ENCODE assay signal across 9 cellular contexts in genomic region chr5:13478831-13479465, GRCh38.
DNase-seq lines count a peak whose midpoint lies in the region; ATAC-seq and TF ChIP-seq lines count a peak whose summit lies in the region.
"Had no signal": no experiment of that assay in that cellular context is flagged by ENCODE, and none has a peak within 500 bp of the region (broad histone marks: within the 10 kb centered on the region; RNA-seq: fewer than 3 reads in every experiment).

No MANE protein-coding gene starts in this region.

- no peaks in the 10 kb centered on the region for H3K36me3 ChIP-seq in SK-N-MC (ENCODE audit: insufficient read depth, low read length)
- H3K36me3 ChIP-seq: BLaER1 had no signal

- intact Hi-C loops in sciatic nerve (cut with DNase I), result no loop called here

- no peak overlapping the region for H3K27ac ChIP-seq in SK-N-MC
- H3K27ac ChIP-seq: BLaER1 had no signal

- ATAC-seq in sciatic nerve (peak; percentile 36), HG02870 (IDR thresholded peaks at IDR 0.05; ENCODE audit: unreplicated experiment) (no peak)

- H3K9ac ChIP-seq in SK-N-MC (ENCODE audit: insufficient read length), result no peak overlapping the region
- H3K9ac ChIP-seq: BLaER1 had no signal

- TF ChIP-seq CTCF in fibroblast of villous mesenchyme (IDR thresholded peaks at IDR 0.05; ENCODE audit: insufficient read depth, low read depth, low read length), result peak; percentile 25

- H3K4me3 ChIP-seq in SK-N-MC (no peak overlapping the region), fibroblast of villous mesenchyme (ENCODE audit: low read depth, low read length) (no peak overlapping the region)
- H3K4me3 ChIP-seq: BLaER1 had no signal

- no peaks in the 10 kb centered on the region for H3K9me3 ChIP-seq in SK-N-MC (ENCODE audit: low read depth, low read length)

- peak; percentile 29 for DNase-seq in NOMO-1 treated with DMSO at 0.1 percent for 48 hours (lab: John Stamatoyannopoulos, UW; ENCODE audit: unreplicated experiment)
- DNase-seq in NOMO-1 treated with dmso at 0.1 percent for 144 hours (lab: John Stamatoyannopoulos, UW; ENCODE audit: unreplicated experiment), result no peak
- DNase-seq in LoVo (ENCODE audit: low spot score), result peak; percentile 34
- DNase-seq in SK-N-MC (ENCODE audit: low read depth, low spot score), result peak; percentile 5
- DNase-seq in fibroblast of villous mesenchyme (ENCODE audit: low read depth), result peak; percentile 6
- DNase-seq in sciatic nerve (ENCODE audit: low spot score), result no peak
- no peak for DNase-seq in cerebellar nuclear complex (lab: John Stamatoyannopoulos, UW)

Comparison
In these comparisons a context has a peak if more than half of its experiments do, and no peak if none do; other contexts are left out.
1. DNase-seq: peak in NOMO-1 treated with DMSO at 0.1 percent for 48 hours (single experiment), LoVo (single experiment), SK-N-MC (single experiment) and fibroblast of villous mesenchyme (single experiment); none in NOMO-1 treated with dmso at 0.1 percent for 144 hours (single experiment), sciatic nerve (single experiment) and cerebellar nuclear complex (0 of 2).